In genomic region chrY:6974971-6975370, GRCh38 we compare ENCODE assay signal across 19 cellular contexts.
"Had no signal": no experiment of that assay in that cellular context is flagged by ENCODE, and none has a peak within 500 bp of the region (broad histone marks: within the 10 kb centered on the region; RNA-seq: fewer than 3 reads in every experiment).

No MANE protein-coding gene starts in this region.

- DNase-seq: dermis blood vessel endothelial cell; effector memory CD4-positive, alpha-beta T cell; foreskin keratinocyte; heart right ventricle; hippocampal formation; left cardiac atrium; left lung; mesenchymal stem cell; mucosa of descending colon; naive B cell; right lobe of liver; small intestine; stimulated activated CD4-positive, alpha-beta T cell treated with anti-CD3 and anti-CD28 coated beads, Interleukin-15, amount 100 ng/mL, for 24 hours; stimulated activated CD4-positive, alpha-beta T cell treated with anti-CD3 and anti-CD28 coated beads, Interleukin-4, amount 100 ng/mL, for 1 hour; stimulated activated CD8-positive, alpha-beta memory T cell treated with anti-CD3 and anti-CD28 coated beads, Interleukin-4, amount 100 ng/mL, for 48 hours; stimulated activated naive CD4-positive, alpha-beta T cell; stimulated activated naive CD8-positive, alpha-beta T cell treated with anti-CD3 and anti-CD28 coated beads, Interleukin-15, amount 100 ng/mL, for 72 hours; transverse colon; upper lobe of right lung had no signal
